11 cellular contexts compared by ENCODE assay signal in the genomic region with DNA sequence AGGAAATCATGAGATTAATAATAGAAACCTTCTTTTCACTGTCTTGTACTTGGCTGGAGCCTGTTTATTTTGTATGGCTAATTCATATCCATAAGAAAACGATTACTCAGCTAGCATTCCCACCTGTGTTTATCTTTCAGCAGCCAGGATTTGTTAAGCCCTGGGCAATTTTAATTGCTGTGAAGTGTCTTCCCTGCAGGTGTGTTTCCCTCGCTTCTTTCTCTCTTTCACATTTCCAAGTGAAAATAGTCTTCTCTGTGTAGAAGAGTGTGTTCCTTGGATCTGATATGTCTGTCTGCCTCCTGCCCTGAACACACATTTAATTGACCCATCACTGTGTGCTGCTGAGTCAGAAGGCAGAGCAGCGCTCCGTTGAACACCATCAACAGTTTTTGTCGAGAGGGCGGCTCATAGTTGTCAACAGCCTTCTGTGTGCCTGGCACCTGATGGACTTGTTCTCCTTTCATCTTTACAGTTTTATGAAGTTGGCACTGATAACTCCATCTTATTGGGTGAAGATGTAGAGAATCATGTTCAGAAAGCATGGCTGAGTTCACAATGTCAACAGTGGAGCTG.
DNase-seq lines count a peak whose midpoint lies in the region; ATAC-seq and TF ChIP-seq lines count a peak whose summit lies in the region.
"Had no signal": no experiment of that assay in that cellular context is flagged by ENCODE, and none has a peak within 500 bp of the region (broad histone marks: within the 10 kb centered on the region; RNA-seq: fewer than 3 reads in every experiment).

No MANE protein-coding gene starts in this region.

- no peak for TF ChIP-seq CTCF in coronary artery (IDR thresholded peaks at IDR 0.05)

- in situ Hi-C loops in KBM-7 (cut with MboI; ENCODE audit: low pct_unique_long_range_greater_than_20kb, low sequenced_read_pairs), result no loop called here

- intact Hi-C loops in sciatic nerve (cut with DNase I), result no loop called here

- no peak overlapping the region for H3K4me3 ChIP-seq in coronary artery
- H3K4me3 ChIP-seq: smooth muscle cell had no signal

- ATAC-seq in sciatic nerve (peak; percentile 41), GM18520 (IDR thresholded peaks at IDR 0.05; ENCODE audit: unreplicated experiment) (no peak), GM18909 (IDR thresholded peaks at IDR 0.05; ENCODE audit: poor library complexity, unreplicated experiment) (no peak)

- peak; percentile 89 for DNase-seq in DMS79 (lab: John Stamatoyannopoulos, UW)
- peak; percentile 75 for DNase-seq in NCI-H345 (lab: John Stamatoyannopoulos, UW)
- no peak for DNase-seq in coronary artery (ENCODE audit: low spot score)
- DNase-seq in sciatic nerve (ENCODE audit: low spot score), result no peak
- DNase-seq in KBM-7, result no peak
- DNase-seq in NCI-H2107 treated with DMSO at 0.1 percent for 48 hours (lab: John Stamatoyannopoulos, UW; ENCODE audit: unreplicated experiment), result no peak
- DNase-seq: amygdala had no signal

- H3K27ac ChIP-seq in coronary artery, result peak overlapping the region; percentile 84 to 91
- H3K27ac ChIP-seq: C4-2B had no signal

Comparison
In these comparisons a context has a peak if more than half of its experiments do, and no peak if none do; other contexts are left out.
1. DNase-seq: peak in DMS79 (single experiment) and NCI-H345 (single experiment); none in coronary artery (single experiment), sciatic nerve (single experiment), KBM-7 (single experiment) and NCI-H2107 treated with DMSO at 0.1 percent for 48 hours (single experiment).